8 cellular contexts compared by ENCODE assay signal in the genomic region with DNA sequence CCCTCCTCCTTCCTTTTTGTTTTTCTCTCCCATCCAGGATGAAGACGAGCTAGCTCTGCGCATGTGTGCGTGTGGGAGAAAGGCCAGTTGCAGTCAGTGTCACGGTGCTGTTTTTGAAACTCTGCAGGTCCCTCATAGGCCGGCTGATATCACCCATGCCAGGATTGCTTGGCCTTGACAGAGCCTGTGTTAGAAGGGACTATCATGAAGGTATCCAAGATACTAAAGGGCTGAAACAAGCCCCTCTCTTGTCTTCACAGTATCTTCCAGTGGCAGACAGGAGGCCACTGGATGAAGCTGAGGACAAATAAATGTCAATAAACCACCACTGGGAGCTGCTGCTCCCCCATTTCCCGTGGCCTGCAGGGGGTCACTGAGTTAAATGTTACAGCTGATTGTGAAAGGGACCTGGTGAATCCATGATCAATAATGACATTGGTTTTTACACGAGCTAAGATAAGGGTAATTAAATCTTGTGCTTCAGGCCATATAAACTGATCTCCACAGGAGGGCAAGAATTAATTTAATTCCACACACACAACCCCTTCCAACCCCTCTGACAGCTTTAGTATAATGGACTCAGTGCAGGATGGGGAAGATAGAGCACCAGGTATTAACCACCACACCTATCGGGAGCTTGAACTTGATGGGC.
A peak's percentile ranks its signal among the peaks of the same experiment; 100 is the strongest.
DNase-seq lines count a peak whose midpoint lies in the region; ATAC-seq and TF ChIP-seq lines count a peak whose summit lies in the region.

No MANE protein-coding gene starts in this region.

- WGBS in heart right ventricle, 2 donors = 35 to 47% methylated on average over 8 of the region's 8 CpGs

- no peak overlapping the region for H3K4me3 Mint-ChIP-seq in activated CD8-positive, alpha-beta T cell treated with anti-CD3 and anti-CD28 coated beads for 36 hours

- H3K4me1 Mint-ChIP-seq in activated CD8-positive, alpha-beta T cell treated with anti-CD3 and anti-CD28 coated beads for 36 hours (ENCODE audit: low read depth) = peaks cover 19% of the 10 kb centered on the region

- H3K9me3 ChIP-seq in heart right ventricle = no peaks in the 10 kb centered on the region

- no peak overlapping the region for H3K4me3 ChIP-seq in heart right ventricle
- H3K4me3 ChIP-seq in rectal smooth muscle tissue (ENCODE audit: low read length) = no peak overlapping the region

- H3K4me1 ChIP-seq in heart right ventricle = peaks cover 34 to 88% (median 60%) of the 10 kb centered on the region in 9 donors
- H3K4me1 ChIP-seq in rectal smooth muscle tissue (ENCODE audit: control insufficient read depth, insufficient read depth, low read length) = peaks cover 75% of the 10 kb centered on the region

- CTCF ChIA-PET in activated CD8-positive, alpha-beta T cell treated with anti-CD3 and anti-CD28 coated beads for 36 hours (lab: Charles Lee) = interaction anchor here (1.0 to 3.9 kb wide), 7 partner anchors 10 to 56 kb away, joined by 3 to 13 read pairs (median 3); no protein-coding TSS in a partner anchor

- no peaks in the 10 kb centered on the region for H3K9me3 Mint-ChIP-seq in activated CD8-positive, alpha-beta T cell treated with anti-CD3 and anti-CD28 coated beads for 36 hours

- no peak for TF ChIP-seq CTCF in activated CD8-positive, alpha-beta T cell treated with anti-CD3 and anti-CD28 coated beads for 36 hours (IDR thresholded peaks at IDR 0.05)
- peak in 3 of 9 donors; percentile 11 to 38 (median 23) for TF ChIP-seq CTCF in heart right ventricle (IDR thresholded peaks at IDR 0.05)

- POLR2A ChIA-PET in activated CD8-positive, alpha-beta T cell treated with anti-CD3 and anti-CD28 coated beads for 36 hours (lab: Charles Lee) = interaction anchor here (0.8 to 1.1 kb wide), 2 partner anchors 12 to 43 kb away, joined by 3 to 4 read pairs; no protein-coding TSS in a partner anchor

- in situ Hi-C loops in ACHN (cut with HindIII; ENCODE audit: low pct_ligation_motif_present, low pct_unique_long_range_greater_than_20kb, low sequenced_read_pairs) = no loop called here

- H3K27me3 Mint-ChIP-seq in activated CD8-positive, alpha-beta T cell treated with anti-CD3 and anti-CD28 coated beads for 36 hours = peaks cover 3% of the 10 kb centered on the region

- H3K27ac ChIP-seq in heart right ventricle = peak overlapping the region; percentile 32 to 94 (median 88)
- peak overlapping the region; percentile 97 for H3K27ac ChIP-seq in rectal smooth muscle tissue (ENCODE audit: low read depth, low read length)

- peak overlapping the region; percentile 81 for H3K27ac Mint-ChIP-seq in activated CD8-positive, alpha-beta T cell treated with anti-CD3 and anti-CD28 coated beads for 36 hours

- no peaks in the 10 kb centered on the region for H3K36me3 ChIP-seq in heart right ventricle
- H3K36me3 ChIP-seq in rectal smooth muscle tissue (ENCODE audit: control insufficient read depth, insufficient read depth, low read length) = no peaks in the 10 kb centered on the region

- ATAC-seq in activated CD8-positive, alpha-beta T cell treated with anti-CD3 and anti-CD28 coated beads for 36 hours = no peak
- peak; percentile 58 to 85 (median 76) for ATAC-seq in heart right ventricle
- no peak for ATAC-seq in GM19324 (IDR thresholded peaks at IDR 0.05; ENCODE audit: low FRiP score, unreplicated experiment)

- H3K27me3 ChIP-seq in heart right ventricle (no peaks in the 10 kb centered on the region), rectal smooth muscle tissue (ENCODE audit: control insufficient read depth, insufficient read depth, low read length) (peaks cover 3% of the 10 kb centered on the region)

- peak overlapping the region; percentile 28 for H3K9ac ChIP-seq in rectal smooth muscle tissue (ENCODE audit: low read length)

- intact Hi-C loops in activated CD8-positive, alpha-beta T cell treated with anti-CD3 and anti-CD28 coated beads for 36 hours (cut with micrococcal nuclease) = no loop called here
- intact Hi-C loops in heart right ventricle (cut with DNase I) = loop anchor here in 3 of 10 donors (5.0 to 10.0 kb wide), 3 partner anchors 39 to 51 kb away; no protein-coding TSS in a partner anchor

- no peaks in the 10 kb centered on the region for H3K36me3 Mint-ChIP-seq in activated CD8-positive, alpha-beta T cell treated with anti-CD3 and anti-CD28 coated beads for 36 hours (ENCODE audit: low read depth)

- DNase-seq in COR-L47 (lab: John Stamatoyannopoulos, UW) (peak; percentile 51), heart right ventricle (peak; percentile 48 to 75), OCI-M1 (lab: John Stamatoyannopoulos, UW) (no peak), cortex of kidney (lab: John Stamatoyannopoulos, UW) (no peak), ACHN (no peak)
- no peak for DNase-seq in activated CD8-positive, alpha-beta T cell treated with anti-CD3 and anti-CD28 coated beads for 36 hours

Comparison
In these comparisons a context has a peak if more than half of its experiments do, and no peak if none do; other contexts are left out.
1. DNase-seq: peak in COR-L47 (single experiment) and heart right ventricle (2 of 2); none in activated CD8-positive, alpha-beta T cell treated with anti-CD3 and anti-CD28 coated beads for 36 hours (single experiment), OCI-M1 (single experiment), cortex of kidney (single experiment) and ACHN (single experiment).
2. ATAC-seq: peak in heart right ventricle (8 of 8); none in activated CD8-positive, alpha-beta T cell treated with anti-CD3 and anti-CD28 coated beads for 36 hours (single experiment) and GM19324 (single experiment).